ENCODE assay signal across 8 cellular contexts in genomic region chr16:68396481-68396880, GRCh38. TPM values are rescaled to one million over a fixed set of nuclear protein-coding genes. Genes with fewer than 3 reads are reported as not detected.
A peak's percentile ranks its signal among the peaks of the same experiment; 100 is the strongest.
DNase-seq lines count a peak whose midpoint lies in the region; ATAC-seq and TF ChIP-seq lines count a peak whose summit lies in the region.

No MANE protein-coding gene starts in this region.

- no peaks in the 10 kb centered on the region for H3K9me3 ChIP-seq in heart right ventricle
- no peaks in the 10 kb centered on the region for H3K9me3 ChIP-seq in Peyer's patch

- TF ChIP-seq POLR2A in Peyer's patch (IDR thresholded peaks at IDR 0.05) = no peak

- H3K4me3 ChIP-seq in heart right ventricle (no peak overlapping the region), Peyer's patch (no peak overlapping the region)

- peaks cover 14% of the 10 kb centered on the region for H3K4me1 Mint-ChIP-seq in stimulated activated effector memory CD8-positive, alpha-beta T cell treated with anti-CD3 and anti-CD28 coated beads, Interleukin-12 subunit alpha, Interleukin-12 subunit beta, amount 100 ng/mL, for 72 hours

- no peak overlapping the region for H3K4me3 Mint-ChIP-seq in stimulated activated effector memory CD8-positive, alpha-beta T cell treated with anti-CD3 and anti-CD28 coated beads, Interleukin-12 subunit alpha, Interleukin-12 subunit beta, amount 100 ng/mL, for 72 hours

- H3K27ac Mint-ChIP-seq in stimulated activated effector memory CD8-positive, alpha-beta T cell treated with anti-CD3 and anti-CD28 coated beads, Interleukin-12 subunit alpha, Interleukin-12 subunit beta, amount 100 ng/mL, for 72 hours = peak overlapping the region; percentile 38

- DNase-seq in heart right ventricle (no peak), cardiac septum (ENCODE audit: low spot score) (no peak), Peyer's patch (peak; percentile 47 to 79 (median 55)), amniotic epithelial cell (ENCODE audit: low read depth) (peak; percentile 42), left lobe of liver (ENCODE audit: low spot score) (peak; percentile 66)
- DNase-seq in stimulated activated effector memory CD8-positive, alpha-beta T cell treated with anti-CD3 and anti-CD28 coated beads, Interleukin-12 subunit alpha, Interleukin-12 subunit beta, amount 100 ng/mL, for 72 hours (ENCODE audit: low spot score in 2 of 2) = no peak

- H3K27me3 ChIP-seq in heart right ventricle (peaks cover 0 to 12% (median 0%) of the 10 kb centered on the region in 7 donors), Peyer's patch (no peaks in the 10 kb centered on the region)

- ATAC-seq in heart right ventricle = peak in 1 of 8 donors; percentile 28
- peak; percentile 98 for ATAC-seq in left lobe of liver
- peak; percentile 61 for ATAC-seq in stimulated activated effector memory CD8-positive, alpha-beta T cell treated with anti-CD3 and anti-CD28 coated beads, Interleukin-12 subunit alpha, Interleukin-12 subunit beta, amount 100 ng/mL, for 72 hours
- ATAC-seq in GM21786 (IDR thresholded peaks at IDR 0.05; ENCODE audit: unreplicated experiment) = no peak
- no peak for ATAC-seq in HG02763 (IDR thresholded peaks at IDR 0.05; ENCODE audit: unreplicated experiment)

- no peaks in the 10 kb centered on the region for H3K4me1 ChIP-seq in heart right ventricle
- no peaks in the 10 kb centered on the region for H3K4me1 ChIP-seq in Peyer's patch

- TF ChIP-seq CTCF in heart right ventricle (IDR thresholded peaks at IDR 0.05) (peak in 8 of 9 donors; percentile 45 to 72 (median 64)), Peyer's patch (IDR thresholded peaks at IDR 0.05) (peak; percentile 53 to 88 (median 75))

- no peaks in the 10 kb centered on the region for H3K36me3 Mint-ChIP-seq in stimulated activated effector memory CD8-positive, alpha-beta T cell treated with anti-CD3 and anti-CD28 coated beads, Interleukin-12 subunit alpha, Interleukin-12 subunit beta, amount 100 ng/mL, for 72 hours

- H3K9me3 Mint-ChIP-seq in stimulated activated effector memory CD8-positive, alpha-beta T cell treated with anti-CD3 and anti-CD28 coated beads, Interleukin-12 subunit alpha, Interleukin-12 subunit beta, amount 100 ng/mL, for 72 hours = no peaks in the 10 kb centered on the region

- no peak overlapping the region for H3K27ac ChIP-seq in heart right ventricle
- peak overlapping the region in 1 of 4 donors; percentile 6 for H3K27ac ChIP-seq in Peyer's patch

- WGBS in heart right ventricle, 2 donors = 33 to 43% methylated on average over 6 of the region's 6 CpGs

- H3K36me3 ChIP-seq in heart right ventricle = no peaks in the 10 kb centered on the region
- H3K36me3 ChIP-seq in Peyer's patch = no peaks in the 10 kb centered on the region

- intact Hi-C loops in heart right ventricle (cut with DNase I) = loop anchor here in 9 of 10 donors (1.0 to 10.0 kb wide), 7 partner anchors 78 to 116 kb away; no protein-coding TSS in a partner anchor
- intact Hi-C loops in cardiac septum (cut with DNase I) = loop anchor here (2.0 kb wide), 1 partner anchor 112 kb away; no protein-coding TSS in a partner anchor

RNA-seq across cellular contexts. Expression of gene SMPD3, which starts 51.8 kb away (rescaled TPM):
- 1 to 10 TPM in 1 of 10 donors, under 1 TPM in 8, not detected in 1; 0.05 to 1.2 (median 0.34) TPM for total RNA-seq in heart right ventricle
- polyA plus RNA-seq in heart right ventricle = under 1 TPM; 0.03 to 0.15 TPM
- total RNA-seq in cardiac septum = not detected
- total RNA-seq in Peyer's patch = 100 to 1,000 TPM in 3 of 4 donors, 10 to 100 TPM in 1; 19.0 to 353 (median 206) TPM
- 32.7 TPM for total RNA-seq in left lobe of liver

Comparison
In these comparisons a context has a peak if more than half of its experiments do, and no peak if none do; other contexts are left out.
1. ATAC-seq: peak in left lobe of liver (single experiment) and stimulated activated effector memory CD8-positive, alpha-beta T cell treated with anti-CD3 and anti-CD28 coated beads, Interleukin-12 subunit alpha, Interleukin-12 subunit beta, amount 100 ng/mL, for 72 hours (single experiment); none in GM21786 (single experiment) and HG02763 (single experiment).
2. DNase-seq: peak in Peyer's patch (3 of 3), amniotic epithelial cell (single experiment) and left lobe of liver (single experiment); none in heart right ventricle (0 of 2), cardiac septum (single experiment) and stimulated activated effector memory CD8-positive, alpha-beta T cell treated with anti-CD3 and anti-CD28 coated beads, Interleukin-12 subunit alpha, Interleukin-12 subunit beta, amount 100 ng/mL, for 72 hours (0 of 2).
3. RNA of gene SMPD3, which starts 51.8 kb away (total RNA-seq): 19.0 to 353 TPM in Peyer's patch and 32.7 TPM in left lobe of liver (single experiment); 0.05 to 1.2 TPM in heart right ventricle and not detected in cardiac septum (single experiment); every median in the first group is over 4 times any median in the second.